In genomic region chr18:39341106-39341505, GRCh38 we compare ENCODE assay signal across 15 cellular contexts.
"Had no signal": no experiment of that assay in that cellular context is flagged by ENCODE, and none has a peak within 500 bp of the region (broad histone marks: within the 10 kb centered on the region; RNA-seq: fewer than 3 reads in every experiment).

No MANE protein-coding gene starts in this region.

- DNase-seq: activated CD4-positive, alpha-beta T cell treated with anti-CD3 and anti-CD28 coated beads, Interleukin-2, amount 50 U/mL, for 48 hours; activated CD4-positive, CD25-positive, alpha-beta regulatory T cell treated with anti-CD3 and anti-CD28 coated beads, Interleukin-2, amount 50 U/mL, for 72 hours; activated CD8-positive, alpha-beta memory T cell treated with anti-CD3 and anti-CD28 coated beads, Interleukin-2, amount 10 ng/mL, durations not matched to agents 7 days and 5 days; activated effector memory CD4-positive, alpha-beta T cell treated with anti-CD3 and anti-CD28 coated beads, Interleukin-2, amount 50 U/mL, for 16 hours; activated T-cell treated with anti-CD3 and anti-CD28 coated beads, Interleukin-2, amount 50 U/mL, for 4 hours; amniotic stem cell; brain microvascular endothelial cell; effector memory CD8-positive, alpha-beta T cell; kidney; left ventricle myocardium inferior; natural killer cell; right cardiac atrium; small intestine; tibial artery had no signal

- ATAC-seq: activated CD8-positive, alpha-beta memory T cell treated with anti-CD3 and anti-CD28 coated beads, Interleukin-2, amount 10 ng/mL, durations not matched to agents 7 days and 5 days; activated naive CD4-positive, alpha-beta T cell treated with anti-CD3 and anti-CD28 coated beads, Interleukin-2, amount 50 U/mL, for 72 hours; activated T-cell treated with anti-CD3 and anti-CD28 coated beads, Interleukin-2, amount 50 U/mL, for 4 hours; effector memory CD8-positive, alpha-beta T cell; natural killer cell; right cardiac atrium had no signal
